In genomic region chr10:128318868-128319267, GRCh38 we compare ENCODE assay signal across 18 cellular contexts.
DNase-seq lines count a peak whose midpoint lies in the region; ATAC-seq and TF ChIP-seq lines count a peak whose summit lies in the region.
"Had no signal": no experiment of that assay in that cellular context is flagged by ENCODE, and none has a peak within 500 bp of the region (broad histone marks: within the 10 kb centered on the region; RNA-seq: fewer than 3 reads in every experiment).

No MANE protein-coding gene starts in this region.

- H3K4me1 ChIP-seq in SK-N-SH (ENCODE audit: control insufficient read depth in 1 of 2, insufficient read depth in 2 of 2, low read depth in 1 of 2, low read length in 1 of 2) (no peaks in the 10 kb centered on the region; a peak in 1 of 4 replicates), smooth muscle cell (ENCODE audit: low read depth) (no peaks in the 10 kb centered on the region)
- H3K4me1 ChIP-seq: SJSA1 had no signal

- no peaks in the 10 kb centered on the region for H3K79me2 ChIP-seq in SK-N-SH (ENCODE audit: insufficient read depth)
- H3K79me2 ChIP-seq in smooth muscle cell (ENCODE audit: low read depth), result no peaks in the 10 kb centered on the region

- H3K9ac ChIP-seq in SK-N-SH (no peak overlapping the region), smooth muscle cell (ENCODE audit: low read depth) (no peak overlapping the region)
- H3K9ac ChIP-seq: BLaER1 treated with 17β-estradiol and CSF1 and Interleukin-3, amounts not matched to agents 10 nM and 100 nM had no signal

- H4K20me1 ChIP-seq in SK-N-SH (ENCODE audit: insufficient read depth) (no peaks in the 10 kb centered on the region), smooth muscle cell (ENCODE audit: low read depth) (no peaks in the 10 kb centered on the region)
- H4K20me1 ChIP-seq: BLaER1 treated with 17β-estradiol and CSF1 and Interleukin-3, amounts not matched to agents 10 nM and 100 nM had no signal

- no peak overlapping the region for H3K27ac ChIP-seq in SK-N-SH (ENCODE audit: low read depth in 2 of 2, low read length in 1 of 2)
- no peak overlapping the region for H3K27ac ChIP-seq in smooth muscle cell (ENCODE audit: low read depth)
- H3K27ac ChIP-seq: BLaER1 treated with 17β-estradiol and CSF1 and Interleukin-3, amounts not matched to agents 10 nM and 100 nM; PC-9; SJSA1 had no signal

- no peak for TF ChIP-seq RAD21 in SK-N-SH (IDR thresholded peaks at IDR 0.05; ENCODE audit: low read length)

- TF ChIP-seq EP300 in SK-N-SH (IDR thresholded peaks at IDR 0.05; ENCODE audit: borderline replicate concordance in 1 of 2, low read depth in 1 of 2, low read length in 1 of 2), result no peak

- H3F3A ChIP-seq in SK-N-SH (replicated peaks; ENCODE audit: insufficient read depth) (no peaks in the 10 kb centered on the region), smooth muscle cell (ENCODE audit: low read depth) (no peaks in the 10 kb centered on the region)

- H3K9me3 ChIP-seq in SK-N-SH (no peaks in the 10 kb centered on the region), smooth muscle cell (replicated peaks; ENCODE audit: low read depth) (no peaks in the 10 kb centered on the region)
- H3K9me3 ChIP-seq: BLaER1 treated with 17β-estradiol and CSF1 and Interleukin-3, amounts not matched to agents 10 nM and 100 nM had no signal

- no peak for TF ChIP-seq CTCF in SK-N-SH (IDR thresholded peaks at IDR 0.05)
- TF ChIP-seq CTCF in smooth muscle cell (IDR thresholded peaks at IDR 0.05; ENCODE audit: borderline replicate concordance, insufficient read depth, poor library complexity, severe bottlenecking), result no peak

- POLR2A ChIA-PET in SK-N-SH (lab: Yijun Ruan, JAX), result no interaction called here

- H3K36me3 ChIP-seq in SK-N-SH (replicated peaks in 1 of 2; ENCODE audit: control insufficient read depth in 1 of 2, insufficient read depth in 2 of 2, low read length in 1 of 2), result no peaks in the 10 kb centered on the region
- H3K36me3 ChIP-seq in smooth muscle cell (ENCODE audit: low read depth), result no peaks in the 10 kb centered on the region
- H3K36me3 ChIP-seq: SJSA1 had no signal

- CTCF ChIA-PET in SK-N-SH (lab: Yijun Ruan, JAX), result interaction anchor here (0.9 kb wide), 1 partner anchor 55 kb away, joined by 3 read pairs; no protein-coding TSS in a partner anchor

- peak; percentile 45 for DNase-seq in SK-N-SH
- DNase-seq in NCI-H345 (lab: John Stamatoyannopoulos, UW), result peak; percentile 27
- peak; percentile 43 for DNase-seq in left kidney (ENCODE audit: low read depth, low spot score)
- DNase-seq in smooth muscle cell (lab: John Stamatoyannopoulos, UW; ENCODE audit: unreplicated experiment), result no peak
- DNase-seq in stimulated activated CD4-positive, alpha-beta T cell treated with anti-CD3 and anti-CD28 coated beads, Interleukin-12 subunit alpha, Interleukin-12 subunit beta, amount 100 ng/mL, for 4 hours, result no peak
- DNase-seq in NCI-H1436 (lab: John Stamatoyannopoulos, UW), result no peak
- DNase-seq: CD8-positive, alpha-beta memory T cell; HFFc6; IMR-90; MV-4-11; NCI-H1436 treated with DMSO at 0.1 percent for 48 hours; NCI-H226; NCI-H526 treated with DMSO at 0.1 percent for 48 hours; PC-9 had no signal

- H3K4me2 ChIP-seq in SK-N-SH (no peak overlapping the region), smooth muscle cell (peak overlapping the region; percentile 65)
- H3K4me2 ChIP-seq: PC-9 had no signal

- H3K27me3 ChIP-seq in SK-N-SH (ENCODE audit: insufficient read depth) (no peaks in the 10 kb centered on the region), smooth muscle cell (ENCODE audit: low read depth) (peaks cover 5% of the 10 kb centered on the region)
- H3K27me3 ChIP-seq: BLaER1 treated with 17β-estradiol and CSF1 and Interleukin-3, amounts not matched to agents 10 nM and 100 nM; SJSA1 had no signal

- H2AFZ ChIP-seq in SK-N-SH (ENCODE audit: low read depth), result no peak overlapping the region
- H2AFZ ChIP-seq in smooth muscle cell (ENCODE audit: low read depth), result peak overlapping the region; percentile 89
- H2AFZ ChIP-seq: PC-9 had no signal

- WGBS in SK-N-SH (ENCODE audit: low lambda C conversion rate), result 40% methylated on average over 4 of the region's 4 CpGs
- WGBS in smooth muscle cell (ENCODE audit: low lambda C conversion rate), result 32% methylated on average over 4 of the region's 4 CpGs

- no peak overlapping the region for H3K4me3 ChIP-seq in SK-N-SH (ENCODE audit: low read depth in 2 of 2, low read length in 1 of 2)
- H3K4me3 ChIP-seq in smooth muscle cell, result no peak overlapping the region
- H3K4me3 ChIP-seq: BLaER1 treated with 17β-estradiol and CSF1 and Interleukin-3, amounts not matched to agents 10 nM and 100 nM; PC-9; SJSA1 had no signal

- ATAC-seq in SK-N-SH treated with all-trans-retinoic acid at 6 μM for 48 hours, result no peak
- no peak for ATAC-seq in GM18502 (IDR thresholded peaks at IDR 0.05; ENCODE audit: poor library complexity, unreplicated experiment)

- H3K9me2 ChIP-seq in SK-N-SH, result no peaks in the 10 kb centered on the region

TF ChIP-seq in SK-N-SH, 30 proteins besides CTCF, POLR2A, EP300 and RAD21 (continues in another document):
- no peak for TF ChIP-seq TCF12 (IDR thresholded peaks at IDR 0.05)
- no peak for TF ChIP-seq ELF1 (IDR thresholded peaks at IDR 0.05)
- TF ChIP-seq RFX5 (IDR thresholded peaks at IDR 0.05; ENCODE audit: low read length), result no peak
- TF ChIP-seq, protein P1, sequence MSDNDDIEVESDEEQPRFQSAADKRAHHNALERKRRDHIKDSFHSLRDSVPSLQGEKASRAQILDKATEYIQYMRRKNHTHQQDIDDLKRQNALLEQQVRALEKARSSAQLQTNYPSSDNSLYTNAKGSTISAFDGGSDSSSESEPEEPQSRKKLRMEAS (IDR thresholded peaks at IDR 0.05; ENCODE audit: low read depth), result no peak
- TF ChIP-seq CHD2 (IDR thresholded peaks at IDR 0.05; ENCODE audit: low read length, partially characterized antibody), result no peak
- TF ChIP-seq FOXJ3 (CRISPR knock-in tag; IDR thresholded peaks at IDR 0.05), result no peak
- no peak for TF ChIP-seq FOSL2 (IDR thresholded peaks at IDR 0.05; ENCODE audit: borderline replicate concordance, low read depth)
- no peak for TF ChIP-seq TEAD4 (IDR thresholded peaks at IDR 0.05; ENCODE audit: borderline replicate concordance, insufficient read depth)
- TF ChIP-seq, protein P2, sequence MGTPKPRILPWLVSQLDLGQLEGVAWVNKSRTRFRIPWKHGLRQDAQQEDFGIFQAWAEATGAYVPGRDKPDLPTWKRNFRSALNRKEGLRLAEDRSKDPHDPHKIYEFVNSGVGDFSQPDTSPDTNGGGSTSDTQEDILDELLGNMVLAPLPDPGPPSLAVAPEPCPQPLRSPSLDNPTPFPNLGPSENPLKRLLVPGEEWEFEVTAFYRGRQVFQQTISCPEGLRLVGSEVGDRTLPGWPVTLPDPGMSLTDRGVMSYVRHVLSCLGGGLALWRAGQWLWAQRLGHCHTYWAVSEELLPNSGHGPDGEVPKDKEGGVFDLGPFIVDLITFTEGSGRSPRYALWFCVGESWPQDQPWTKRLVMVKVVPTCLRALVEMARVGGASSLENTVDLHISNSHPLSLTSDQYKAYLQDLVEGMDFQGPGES (IDR thresholded peaks at IDR 0.05; ENCODE audit: low read depth, low read length), result no peak
- TF ChIP-seq POLR2AphosphoS5 (IDR thresholded peaks at IDR 0.05; ENCODE audit: low read depth, low read length), result no peak
- no peak for TF ChIP-seq SMC3 (IDR thresholded peaks at IDR 0.05; ENCODE audit: low read depth, low read length)
- no peak for TF ChIP-seq RXRA (IDR thresholded peaks at IDR 0.05; ENCODE audit: borderline replicate concordance, low read depth)
- no peak for TF ChIP-seq EZH2phosphoT487 (IDR thresholded peaks at IDR 0.05; ENCODE audit: borderline replicate concordance, low read depth)
- TF ChIP-seq NFIC (IDR thresholded peaks at IDR 0.05; ENCODE audit: borderline replicate concordance), result no peak

TF ChIP-seq in SK-N-SH treated with all-trans-retinoic acid at 6 μM for 48 hours, 23 proteins besides CTCF, POLR2A, EP300 and RAD21:
- no peak for TF ChIP-seq ESRRG (CRISPR knock-in tag; IDR thresholded peaks at IDR 0.05)
TF ChIP-seq in SK-N-SH treated with all-trans-retinoic acid at 6 μM for 48 hours: peak in this region for 0.

Comparison
In these comparisons a context has a peak if more than half of its experiments do, and no peak if none do; other contexts are left out.
1. DNase-seq: peak in SK-N-SH (single experiment), NCI-H345 (single experiment) and left kidney (single experiment); none in smooth muscle cell (single experiment), stimulated activated CD4-positive, alpha-beta T cell treated with anti-CD3 and anti-CD28 coated beads, Interleukin-12 subunit alpha, Interleukin-12 subunit beta, amount 100 ng/mL, for 4 hours (single experiment) and NCI-H1436 (single experiment).